In the genomic region with DNA sequence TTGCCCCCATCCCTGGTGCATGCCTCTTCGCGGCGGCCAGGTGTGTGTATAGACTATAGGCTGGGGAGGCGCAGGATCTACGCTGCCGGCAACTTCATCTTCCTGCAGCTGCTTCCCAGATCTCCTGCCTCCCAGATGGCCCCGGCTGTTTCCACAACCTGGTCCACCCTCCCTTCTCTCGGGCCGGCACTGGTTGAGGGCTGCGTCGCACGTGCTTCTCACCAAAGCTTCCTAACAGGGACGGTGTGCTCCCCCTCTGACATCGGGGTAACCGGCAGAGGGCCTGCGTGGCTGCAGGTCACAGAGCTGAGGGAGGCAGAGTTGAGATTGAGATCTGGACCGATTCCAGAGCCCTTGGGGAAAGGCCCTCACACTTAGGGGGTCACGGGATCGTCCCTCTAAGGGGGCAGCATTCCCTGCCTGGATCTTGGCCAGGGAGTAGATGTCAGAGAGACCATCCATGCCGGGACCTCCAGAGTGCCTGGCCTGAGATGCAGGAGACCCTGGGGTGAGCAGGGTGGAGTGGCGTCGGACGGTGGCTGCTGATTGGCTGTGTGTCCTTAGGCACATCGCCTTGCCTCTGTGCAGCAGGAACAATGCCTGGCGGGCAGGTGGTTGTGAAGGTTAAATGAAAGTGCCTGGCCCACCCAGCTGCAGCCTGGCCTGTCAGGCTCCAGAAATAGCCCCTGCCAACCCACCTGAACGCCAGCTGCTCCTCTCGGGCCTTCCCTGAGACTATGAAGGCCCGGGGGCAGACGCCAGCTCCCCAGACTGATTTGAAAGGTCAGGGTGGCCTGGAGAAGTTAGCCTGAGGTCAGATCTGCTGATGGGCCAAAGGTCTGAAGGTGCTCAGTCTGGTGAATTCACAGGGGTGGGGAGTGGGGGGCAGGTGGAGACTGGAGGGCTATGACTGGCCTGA, we compare ENCODE assay signal across 12 cellular contexts. TPM values are rescaled to one million over a fixed set of nuclear protein-coding genes. Genes with fewer than 3 reads are reported as not detected.
A peak's percentile ranks its signal among the peaks of the same experiment; 100 is the strongest.
DNase-seq lines count a peak whose midpoint lies in the region; ATAC-seq and TF ChIP-seq lines count a peak whose summit lies in the region.
"Had no signal": no experiment of that assay in that cellular context is flagged by ENCODE, and none has a peak within 500 bp of the region (broad histone marks: within the 10 kb centered on the region; RNA-seq: fewer than 3 reads in every experiment).

No MANE protein-coding gene starts in this region.

- H3K4me2 ChIP-seq in OCI-LY7 (ENCODE audit: low read length) (peak overlapping the region; percentile 52), PC-9 (no peak overlapping the region)
- H3K4me2 ChIP-seq: KMS-11 had no signal

- TF ChIP-seq POLR2A in GM18526 (IDR thresholded peaks at IDR 0.05; ENCODE audit: extremely low read depth, insufficient read length) = peak; percentile 29

- intact Hi-C loops in OCI-LY7 (cut with micrococcal nuclease; ENCODE audit: unreplicated experiment) (no loop called here), PC-9 (cut with micrococcal nuclease; ENCODE audit: unreplicated experiment) (no loop called here), natural killer cell (cut with micrococcal nuclease) (no loop called here)

- no peaks in the 10 kb centered on the region for H3K9me2 ChIP-seq in OCI-LY7 (ENCODE audit: insufficient read depth, low read length)
- H3K9me2 ChIP-seq in PC-9 (ENCODE audit: insufficient read depth) = no peaks in the 10 kb centered on the region

- H3F3A ChIP-seq in PC-9 (ENCODE audit: insufficient read depth, low read depth) = no peaks in the 10 kb centered on the region

- peaks cover 19% of the 10 kb centered on the region for H3K4me1 Mint-ChIP-seq in glutamatergic neuron (ENCODE audit: low read depth, unreplicated experiment)
- no peaks in the 10 kb centered on the region for H3K4me1 Mint-ChIP-seq in activated naive CD4-positive, alpha-beta T cell treated with anti-CD3 and anti-CD28 coated beads, Interleukin-2, amount 10 ng/mL, durations not matched to agents 7 days and 5 days
- peaks cover 0 to 4% of the 10 kb centered on the region in 2 donors for H3K4me1 Mint-ChIP-seq in natural killer cell

- H3K4me1 ChIP-seq in BE2C (peaks cover 21% of the 10 kb centered on the region), OCI-LY7 (ENCODE audit: insufficient read depth, low read length, poor library complexity, severe bottlenecking) (peaks cover 43% of the 10 kb centered on the region), PC-9 (replicated peaks; ENCODE audit: insufficient read depth) (no peaks in the 10 kb centered on the region)
- H3K4me1 ChIP-seq: SJSA1 had no signal

- H3K27me3 ChIP-seq in BE2C (no peaks in the 10 kb centered on the region), PC-9 (ENCODE audit: insufficient read depth, low read depth) (no peaks in the 10 kb centered on the region)
- H3K27me3 ChIP-seq: SJSA1 had no signal

- H2AFZ ChIP-seq in OCI-LY7 (ENCODE audit: low read length) (no peak overlapping the region), PC-9 (no peak overlapping the region)

- CTCF ChIA-PET in OCI-LY7 (lab: Charles Lee; ENCODE audit: unreplicated experiment) = no interaction called here
- CTCF ChIA-PET in PC-9 (lab: Charles Lee) = no interaction called here
- CTCF ChIA-PET in activated naive CD4-positive, alpha-beta T cell treated with anti-CD3 and anti-CD28 coated beads, Interleukin-2, amount 10 ng/mL, durations not matched to agents 7 days and 5 days (lab: Charles Lee) = interaction anchor here (1.5 kb wide), 1 partner anchor 15 kb away, joined by 7 read pairs; no protein-coding TSS in a partner anchor

- ATAC-seq in natural killer cell = no peak

- H3K27me3 Mint-ChIP-seq in glutamatergic neuron (ENCODE audit: unreplicated experiment) (no peaks in the 10 kb centered on the region), natural killer cell (ENCODE audit: low read depth in 2 of 2) (no peaks in the 10 kb centered on the region)
- no peaks in the 10 kb centered on the region for H3K27me3 Mint-ChIP-seq in activated naive CD4-positive, alpha-beta T cell treated with anti-CD3 and anti-CD28 coated beads, Interleukin-2, amount 10 ng/mL, durations not matched to agents 7 days and 5 days

- DNase-seq in BE2C (peak; percentile 70), OCI-LY7 (ENCODE audit: low spot score) (peak; percentile 80), glutamatergic neuron (peak; percentile 68), COR-L47 (lab: John Stamatoyannopoulos, UW) (no peak), PC-9 (no peak), natural killer cell (no peak)
- no peak for DNase-seq in activated naive CD4-positive, alpha-beta T cell treated with anti-CD3 and anti-CD28 coated beads, Interleukin-2, amount 10 ng/mL, durations not matched to agents 7 days and 5 days
- DNase-seq: effector memory CD4-positive, alpha-beta T cell had no signal

- H3K9me3 Mint-ChIP-seq in glutamatergic neuron (ENCODE audit: unreplicated experiment) (peaks cover 3% of the 10 kb centered on the region), natural killer cell (no peaks in the 10 kb centered on the region)
- no peaks in the 10 kb centered on the region for H3K9me3 Mint-ChIP-seq in activated naive CD4-positive, alpha-beta T cell treated with anti-CD3 and anti-CD28 coated beads, Interleukin-2, amount 10 ng/mL, durations not matched to agents 7 days and 5 days
- H3K9me3 Mint-ChIP-seq: activated T-helper 1 cell treated with anti-CD3 and anti-CD28 coated beads, Interleukin-12 subunit alpha, Interleukin-12 subunit beta, Interleukin-2, Interleukin-4 antibody, amounts not matched to agents 30 ng/mL and 10 ng/mL and 1 ng/mL, durations not matched to agents 14 hours and 24 hours and 36 hours had no signal

- H3K36me3 Mint-ChIP-seq in glutamatergic neuron (ENCODE audit: unreplicated experiment) (no peaks in the 10 kb centered on the region), natural killer cell (no peaks in the 10 kb centered on the region)
- peaks cover 11% of the 10 kb centered on the region for H3K36me3 Mint-ChIP-seq in activated naive CD4-positive, alpha-beta T cell treated with anti-CD3 and anti-CD28 coated beads, Interleukin-2, amount 10 ng/mL, durations not matched to agents 7 days and 5 days

- H3K4me3 Mint-ChIP-seq in glutamatergic neuron (ENCODE audit: unreplicated experiment) = no peak overlapping the region
- H3K4me3 Mint-ChIP-seq in activated naive CD4-positive, alpha-beta T cell treated with anti-CD3 and anti-CD28 coated beads, Interleukin-2, amount 10 ng/mL, durations not matched to agents 7 days and 5 days = no peak overlapping the region
- H3K4me3 Mint-ChIP-seq in natural killer cell = no peak overlapping the region
- H3K4me3 Mint-ChIP-seq: activated T-helper 1 cell treated with anti-CD3 and anti-CD28 coated beads, Interleukin-12 subunit alpha, Interleukin-12 subunit beta, Interleukin-2, Interleukin-4 antibody, amounts not matched to agents 30 ng/mL and 10 ng/mL and 1 ng/mL, durations not matched to agents 14 hours and 24 hours and 36 hours had no signal

- peak overlapping the region; percentile 75 for H3K27ac Mint-ChIP-seq in glutamatergic neuron (ENCODE audit: unreplicated experiment)
- no peak overlapping the region for H3K27ac Mint-ChIP-seq in activated naive CD4-positive, alpha-beta T cell treated with anti-CD3 and anti-CD28 coated beads, Interleukin-2, amount 10 ng/mL, durations not matched to agents 7 days and 5 days
- no peak overlapping the region for H3K27ac Mint-ChIP-seq in natural killer cell
- H3K27ac Mint-ChIP-seq: activated T-helper 1 cell treated with anti-CD3 and anti-CD28 coated beads, Interleukin-12 subunit alpha, Interleukin-12 subunit beta, Interleukin-2, Interleukin-4 antibody, amounts not matched to agents 30 ng/mL and 10 ng/mL and 1 ng/mL, durations not matched to agents 14 hours and 24 hours and 36 hours had no signal

- peak overlapping the region; percentile 76 for H3K27ac ChIP-seq in OCI-LY7 (ENCODE audit: low read depth, low read length, poor library complexity, severe bottlenecking)
- no peak overlapping the region for H3K27ac ChIP-seq in PC-9
- H3K27ac ChIP-seq: KMS-11, SJSA1 had no signal

- H3K36me3 ChIP-seq in BE2C (peaks cover 22% of the 10 kb centered on the region), OCI-LY7 (ENCODE audit: insufficient read depth, low read length) (peaks cover 43% of the 10 kb centered on the region), PC-9 (ENCODE audit: low read depth) (no peaks in the 10 kb centered on the region)

- H4K20me1 ChIP-seq in OCI-LY7 (ENCODE audit: insufficient read depth, low read length) (0 out of 2 replicates have a peak, but pooled peaks cover 3% of the 10 kb centered on the region), PC-9 (ENCODE audit: insufficient read depth) (no peaks in the 10 kb centered on the region)

- TF ChIP-seq CTCF in BE2C (IDR thresholded peaks at IDR 0.05; ENCODE audit: low read depth, low read length) (no peak), OCI-LY7 (conservative IDR thresholded peaks at IDR 0.05; ENCODE audit: low read length) (peak; percentile 31; the same call in 1 of the 2 replicates), glutamatergic neuron (IDR thresholded peaks at IDR 0.05; ENCODE audit: partially characterized antibody, unreplicated experiment) (no peak), PC-9 (conservative IDR thresholded peaks at IDR 0.05) (no peak), natural killer cell (IDR thresholded peaks at IDR 0.05) (no peak)

- H3K79me2 ChIP-seq in OCI-LY7 (ENCODE audit: insufficient read depth, low read depth, low read length) (peaks cover 17% of the 10 kb centered on the region; the same call in 1 of the 2 replicates), PC-9 (ENCODE audit: low read depth) (no peaks in the 10 kb centered on the region)

- POLR2A ChIA-PET in OCI-LY7 (lab: Charles Lee) = interaction anchor here (0.6 to 0.7 kb wide), 2 partner anchors 18 to 596 kb away, joined by 3 read pairs; no protein-coding TSS in a partner anchor
- POLR2A ChIA-PET in PC-9 (lab: Charles Lee; ENCODE audit: unreplicated experiment) = no interaction called here

- no peaks in the 10 kb centered on the region for H3K9me3 ChIP-seq in BE2C
- no peaks in the 10 kb centered on the region for H3K9me3 ChIP-seq in OCI-LY7 (ENCODE audit: low read length)
- H3K9me3 ChIP-seq in PC-9 (ENCODE audit: insufficient read depth, low read depth) = no peaks in the 10 kb centered on the region
- H3K9me3 ChIP-seq: SJSA1 had no signal

- H3K4me3 ChIP-seq in BE2C (ENCODE audit: low read depth, low read length) (peak overlapping the region; percentile 32), OCI-LY7 (ENCODE audit: low read depth, low read length, poor library complexity, severe bottlenecking) (no peak overlapping the region), PC-9 (no peak overlapping the region)
- H3K4me3 ChIP-seq: SJSA1 had no signal

- no TSS peak for BruUV-seq in OCI-LY7 (replicated peaks; lab: Mats Ljungman, UMichigan)
- no TSS peak for BruUV-seq in PC-9 (replicated peaks; lab: Mats Ljungman, UMichigan)

RNA-seq across cellular contexts. Expression of gene MASP2, which starts 6.1 kb away (rescaled TPM):
- 3.6 TPM for polyA plus RNA-seq in BE2C (2012; ENCODE audit: insufficient read depth, insufficient read length, low read depth)
- not detected in 2 replicates for total RNA-seq in OCI-LY7 (2014; rRNA removed; shearing (Covaris generic))
- total RNA-seq in OCI-LY7 (2022) (0.38 and 0.55 TPM in 2 replicates), glutamatergic neuron (ENCODE audit: unreplicated experiment) (not detected), PC-9 (2021) (not detected in 2 replicates), natural killer cell (under 1 TPM in 2 of 3 donors, not detected in 1; 0.16 to 0.20 TPM)
- total RNA-seq: SJSA1 had no signal

RNA-seq across cellular contexts. Expression of gene SRM, which starts 6.7 kb away (rescaled TPM):
- 326 TPM for polyA plus RNA-seq in BE2C (2012; ENCODE audit: insufficient read depth, insufficient read length, low read depth)
- 52.4 and 65.2 TPM in 2 replicates for total RNA-seq in OCI-LY7 (2014; rRNA removed; shearing (Covaris generic))
- total RNA-seq in OCI-LY7 (2022) = 185 and 208 TPM in 2 replicates
- 79.4 TPM for total RNA-seq in glutamatergic neuron (ENCODE audit: unreplicated experiment)
- 50.3 and 55.3 TPM in 2 replicates for total RNA-seq in PC-9 (2021)
- 10 to 100 TPM; 23.9 to 30.9 (median 29.2) TPM for total RNA-seq in natural killer cell

RNA-seq across cellular contexts. Expression of gene TARDBP, which starts 40.6 kb away (rescaled TPM):
- 157 TPM for polyA plus RNA-seq in BE2C (2012; ENCODE audit: insufficient read depth, insufficient read length, low read depth)
- total RNA-seq in OCI-LY7 (2014; rRNA removed; shearing (Covaris generic)) = 145 and 177 TPM in 2 replicates
- total RNA-seq in OCI-LY7 (2022) (277 and 278 TPM in 2 replicates), glutamatergic neuron (ENCODE audit: unreplicated experiment) (161 TPM), PC-9 (2021) (142 and 177 TPM in 2 replicates), natural killer cell (100 to 1,000 TPM; 148 to 171 (median 161) TPM)

RNA-seq across cellular contexts. Expression of gene EXOSC10, which starts 46.6 kb away (rescaled TPM):
- polyA plus RNA-seq in BE2C (2012; ENCODE audit: insufficient read depth, insufficient read length, low read depth) = 39.4 TPM
- total RNA-seq in OCI-LY7 (2014; rRNA removed; shearing (Covaris generic)) = 75.1 and 117 TPM in 2 replicates
- total RNA-seq in OCI-LY7 (2022) = 91.9 and 95.1 TPM in 2 replicates
- 111 TPM for total RNA-seq in glutamatergic neuron (ENCODE audit: unreplicated experiment)
- 55.8 and 57.7 TPM in 2 replicates for total RNA-seq in PC-9 (2021)
- total RNA-seq in natural killer cell = 10 to 100 TPM; 85.2 to 97.2 (median 94.9) TPM

Comparison
In these comparisons a context has a peak if more than half of its experiments do, and no peak if none do; other contexts are left out.
1. DNase-seq: peak in BE2C (single experiment), OCI-LY7 (single experiment) and glutamatergic neuron (single experiment); none in COR-L47 (single experiment), PC-9 (0 of 2), activated naive CD4-positive, alpha-beta T cell treated with anti-CD3 and anti-CD28 coated beads, Interleukin-2, amount 10 ng/mL, durations not matched to agents 7 days and 5 days (single experiment) and natural killer cell (single experiment).